Comparison of ENCODE assay signal across 10 cellular contexts in the genomic region with DNA sequence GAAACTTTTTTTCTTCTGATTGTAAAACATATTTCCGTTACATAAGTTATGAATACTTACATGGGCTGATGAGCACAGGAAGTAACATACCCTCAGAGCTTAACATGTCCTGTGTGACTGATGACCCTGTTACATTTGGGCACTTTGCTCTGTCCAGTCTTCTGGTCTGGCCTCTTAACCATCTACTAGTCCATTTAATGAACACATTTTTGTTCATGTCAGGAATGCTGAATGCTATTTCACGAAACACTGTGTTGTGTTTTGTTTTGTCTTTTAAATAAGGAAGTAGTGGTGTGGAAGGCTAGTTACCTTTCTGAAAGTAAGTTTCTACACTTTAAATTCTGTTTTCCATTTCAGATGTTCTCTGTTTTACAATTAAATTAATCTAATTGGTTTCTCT.
DNase-seq lines count a peak whose midpoint lies in the region; ATAC-seq, FAIRE-seq and TF ChIP-seq lines count a peak whose summit lies in the region.
"Had no signal": no experiment of that assay in that cellular context is flagged by ENCODE, and none has a peak within 500 bp of the region (broad histone marks: within the 10 kb centered on the region; RNA-seq: fewer than 3 reads in every experiment).

No MANE protein-coding gene starts in this region.

- no peaks in the 10 kb centered on the region for H3K4me1 ChIP-seq in small intestine (ENCODE audit: control insufficient read depth in 2 of 2, insufficient read depth in 1 of 2, low read depth in 1 of 2, low read length in 1 of 2)

- peak; percentile 36 for DNase-seq in GM10266 (ENCODE audit: extremely low spot score)
- no peak for DNase-seq in WTC11 (ENCODE audit: low spot score)
- DNase-seq in A172 (ENCODE audit: low spot score), result no peak
- no peak for DNase-seq in small intestine
- DNase-seq in HUDEP-2 (lab: John Stamatoyannopoulos, UW; ENCODE audit: unreplicated experiment in 76 of 76), result no peak
- DNase-seq in activated effector memory CD4-positive, alpha-beta T cell treated with Interleukin-2 at 50 U/mL for 16 hours, result no peak

- no peak overlapping the region for H3K4me3 Mint-ChIP-seq in WTC11
- H3K4me3 Mint-ChIP-seq: T-helper 1 cell treated with Interleukin-12 subunit alpha and Interleukin-12 subunit beta and Interleukin-4 antibody, amounts not matched to agents 30 μg/mL and 1 μg/mL, for 36 hours had no signal

- no peak overlapping the region for H3K4me3 ChIP-seq in small intestine (ENCODE audit: low read depth in 1 of 2, low read length in 2 of 2)

- FAIRE-seq in small intestine (lab: Jason Lieb, UNC), result no peak
- FAIRE-seq: H54 had no signal

- CTCF ChIA-PET in WTC11 (lab: Charles Lee), result interaction anchor here (2.0 kb wide), 1 partner anchor 123 kb away, joined by 10 read pairs; no protein-coding TSS in a partner anchor

- no peaks in the 10 kb centered on the region for H3K9me3 Mint-ChIP-seq in WTC11
- H3K9me3 Mint-ChIP-seq: T-helper 1 cell treated with Interleukin-12 subunit alpha and Interleukin-12 subunit beta and Interleukin-4 antibody, amounts not matched to agents 30 μg/mL and 1 μg/mL, for 36 hours had no signal

- H3K9me3 ChIP-seq in small intestine (ENCODE audit: control insufficient read depth, low read depth), result no peaks in the 10 kb centered on the region

- ATAC-seq in GM19452 (IDR thresholded peaks at IDR 0.05; ENCODE audit: unreplicated experiment) (peak; percentile 68), HG03066 (IDR thresholded peaks at IDR 0.05; ENCODE audit: low read depth, unreplicated experiment) (peak; percentile 47), WTC11 (no peak)

- H3K27me3 ChIP-seq in small intestine (ENCODE audit: control insufficient read depth in 2 of 2, insufficient read depth in 2 of 2, low read length in 2 of 2), result no peaks in the 10 kb centered on the region

- H3K36me3 ChIP-seq in small intestine (ENCODE audit: control insufficient read depth in 2 of 2, insufficient read depth in 2 of 2, low read length in 2 of 2), result peaks cover 8% of the 10 kb centered on the region in 2 donors

- H3K36me3 Mint-ChIP-seq in WTC11, result peaks cover 18% of the 10 kb centered on the region

- no peaks in the 10 kb centered on the region for H3K27me3 Mint-ChIP-seq in WTC11 (ENCODE audit: low read depth)

- TF ChIP-seq CTCF in GM10266 (IDR thresholded peaks at IDR 0.05; ENCODE audit: control insufficient read depth, insufficient read depth, low read depth, missing control alignments), result no peak
- no peak for TF ChIP-seq CTCF in WTC11 (IDR thresholded peaks at IDR 0.05)

- H3K27ac ChIP-seq in small intestine (ENCODE audit: low read depth in 1 of 2, low read length in 1 of 2), result peak overlapping the region in 1 of 2 donors; percentile 18

- POLR2A ChIA-PET in WTC11 (lab: Charles Lee), result no interaction called here

- peaks cover 15% of the 10 kb centered on the region for H3K4me1 Mint-ChIP-seq in WTC11

- 72 to 91% (median 81%) methylated on average over 2 of the region's 2 CpGs for WGBS in small intestine, 3 donors

- H3K27ac Mint-ChIP-seq in WTC11, result peak overlapping the region; percentile 28; the same call in 1 of the 2 replicates
- H3K27ac Mint-ChIP-seq: T-helper 1 cell treated with Interleukin-12 subunit alpha and Interleukin-12 subunit beta and Interleukin-4 antibody, amounts not matched to agents 30 μg/mL and 1 μg/mL, for 36 hours had no signal

TF ChIP-seq in WTC11, 78 proteins besides CTCF, POLR2A, EP300 and RAD21:
- TF ChIP-seq SMAD3 (CRISPR knock-in tag; IDR thresholded peaks at IDR 0.05; ENCODE audit: borderline replicate concordance), result no peak
- TF ChIP-seq SMAD4 (CRISPR knock-in tag; IDR thresholded peaks at IDR 0.05), result no peak
- TF ChIP-seq MXD4 (CRISPR knock-in tag; IDR thresholded peaks at IDR 0.05; ENCODE audit: borderline replicate concordance), result no peak
- no peak for TF ChIP-seq ZMAT4 (CRISPR knock-in tag; IDR thresholded peaks at IDR 0.05)
- no peak for TF ChIP-seq JUN (CRISPR knock-in tag; IDR thresholded peaks at IDR 0.05)
- no peak for TF ChIP-seq EMX1 (CRISPR knock-in tag; IDR thresholded peaks at IDR 0.05)
- no peak for TF ChIP-seq E2F4 (CRISPR knock-in tag; IDR thresholded peaks at IDR 0.05; ENCODE audit: borderline replicate concordance, low read depth)
- TF ChIP-seq ZNF532 (CRISPR knock-in tag; IDR thresholded peaks at IDR 0.05; ENCODE audit: borderline replicate concordance), result no peak
- TF ChIP-seq NR1H2 (CRISPR knock-in tag; IDR thresholded peaks at IDR 0.05), result no peak
- TF ChIP-seq USF1 (CRISPR knock-in tag; IDR thresholded peaks at IDR 0.05), result no peak
- TF ChIP-seq, protein P1, sequence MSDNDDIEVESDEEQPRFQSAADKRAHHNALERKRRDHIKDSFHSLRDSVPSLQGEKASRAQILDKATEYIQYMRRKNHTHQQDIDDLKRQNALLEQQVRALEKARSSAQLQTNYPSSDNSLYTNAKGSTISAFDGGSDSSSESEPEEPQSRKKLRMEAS (CRISPR knock-in tag; IDR thresholded peaks at IDR 0.05), result no peak
- TF ChIP-seq OVOL2 (CRISPR knock-in tag; IDR thresholded peaks at IDR 0.05; ENCODE audit: borderline replicate concordance), result no peak
- TF ChIP-seq TEAD4 (CRISPR knock-in tag; IDR thresholded peaks at IDR 0.05), result no peak
